Comparison of ENCODE assay signal across 8 cellular contexts in the genomic region with DNA sequence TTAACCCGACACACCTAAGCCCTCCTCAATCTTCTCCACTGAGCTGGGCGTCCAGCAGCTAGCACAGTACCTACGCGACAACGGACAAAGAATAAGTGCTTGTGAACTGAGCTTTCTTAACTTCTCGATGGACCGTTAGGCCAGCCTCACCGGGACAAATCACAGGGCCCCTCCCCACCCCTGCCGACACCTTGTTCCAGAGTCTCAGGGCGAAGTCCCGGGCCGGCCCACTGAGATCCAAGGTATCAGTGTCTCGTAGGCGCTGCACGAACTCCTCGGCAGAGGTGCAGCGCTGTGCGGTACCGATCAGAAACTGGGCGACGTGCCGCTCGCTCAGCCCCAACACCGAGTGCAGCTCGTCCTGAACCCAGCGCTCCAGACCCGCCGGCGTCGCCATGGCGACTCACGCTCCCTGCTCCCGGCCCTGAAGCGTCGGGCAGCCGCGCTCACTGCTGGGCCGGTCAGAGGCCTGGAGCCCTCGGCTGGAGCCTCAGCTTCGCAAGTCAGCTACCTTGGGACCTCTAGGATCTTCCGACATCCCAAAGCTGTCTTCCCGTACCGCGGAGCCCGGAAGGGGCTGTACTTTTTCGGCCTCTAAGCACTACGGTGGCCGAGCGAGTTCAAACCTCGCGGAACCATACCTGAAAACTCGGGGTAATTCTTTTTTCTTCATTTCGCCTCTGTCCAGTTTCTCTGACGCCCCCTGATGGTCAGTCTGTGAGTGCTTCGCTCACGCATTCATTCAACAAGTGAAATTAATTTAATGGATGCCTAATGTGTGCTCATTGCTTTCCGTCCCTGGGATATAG. TPM values are rescaled to one million over a fixed set of nuclear protein-coding genes. Genes with fewer than 3 reads are reported as not detected.
DNase-seq lines count a peak whose midpoint lies in the region; ATAC-seq and TF ChIP-seq lines count a peak whose summit lies in the region.

A gene (minus strand): TSS at position 562 of the 809 bp plus-strand sequence. CDS start 165 bp downstream, at position 397.

- H2BK12ac ChIP-seq in trophoblast cell (ENCODE audit: low read length), result peak within 1 kb of the TSS; percentile 16

- H2BK120ac ChIP-seq in trophoblast cell (ENCODE audit: insufficient read depth, low read length, poor library complexity), result peak within 1 kb of the TSS; percentile 4

- no peak within 1 kb of the TSS for H3K23ac ChIP-seq in trophoblast cell (ENCODE audit: low read length)

- TF ChIP-seq EP300 in transverse colon (IDR thresholded peaks at IDR 0.05; ENCODE audit: low read depth), result no peak

- H3K4me1 ChIP-seq in adipocyte (ENCODE audit: control insufficient read depth, insufficient read depth, low read length) (peaks cover 17% of the 10 kb centered on the region), trophoblast cell (ENCODE audit: control insufficient read depth in 1 of 2, insufficient read depth in 2 of 2, low read length in 2 of 2) (no peaks in the 10 kb centered on the region), transverse colon (peaks cover 6 to 21% (median 16%) of the 10 kb centered on the region in 4 donors)

- intact Hi-C loops in cardiac septum (cut with DNase I), result loop anchor here (5.0 kb wide), 1 partner anchor 45 kb away; a partner anchor contains a TSS
- intact Hi-C loops in transverse colon (cut with DNase I; ENCODE audit: low total_unique reads), result loop anchor here (10.0 kb wide), 1 partner anchor 212 kb away; a partner anchor contains a TSS

- peak within 1 kb of the TSS; percentile 99 for H3K4me3 ChIP-seq in adipocyte (ENCODE audit: low read length)
- H3K4me3 ChIP-seq in trophoblast cell (ENCODE audit: low read depth, low read length), result peak within 1 kb of the TSS; percentile 100
- peak within 1 kb of the TSS; percentile 86 to 98 (median 92) for H3K4me3 ChIP-seq in transverse colon

- peak within 1 kb of the TSS; percentile 28 for H4K91ac ChIP-seq in trophoblast cell (ENCODE audit: low read depth, low read length)

- H3K9me3 ChIP-seq in adipocyte (ENCODE audit: control insufficient read depth, low read length), result no peaks in the 10 kb centered on the region
- H3K9me3 ChIP-seq in trophoblast cell (ENCODE audit: insufficient read depth, low read depth, low read length), result peaks cover 2% of the 10 kb centered on the region
- no peaks in the 10 kb centered on the region for H3K9me3 ChIP-seq in transverse colon

- H3K18ac ChIP-seq in trophoblast cell (ENCODE audit: low read length), result peak within 1 kb of the TSS; percentile 24

- peak within 1 kb of the TSS; percentile 97 for H3K9ac ChIP-seq in adipocyte (ENCODE audit: low read length)
- peak within 1 kb of the TSS; percentile 100 for H3K9ac ChIP-seq in trophoblast cell (ENCODE audit: low read length)

- peak within 1 kb of the TSS; percentile 64 for H4K8ac ChIP-seq in trophoblast cell (ENCODE audit: low read depth, low read length)

- peak within 1 kb of the TSS; percentile 36 for H4K12ac ChIP-seq in trophoblast cell (ENCODE audit: low read depth, low read length)

- H3K4ac ChIP-seq in trophoblast cell (ENCODE audit: low read depth, low read length), result peak within 1 kb of the TSS; percentile 14

- H3K14ac ChIP-seq in trophoblast cell (ENCODE audit: low read length), result peak within 1 kb of the TSS; percentile 23

- peaks cover 5% of the 10 kb centered on the region for H3K79me1 ChIP-seq in trophoblast cell (ENCODE audit: low read length)

- peak; percentile 65 for TF ChIP-seq POLR2A in transverse colon (IDR thresholded peaks at IDR 0.05)

- peak within 1 kb of the TSS; percentile 41 for H2AFZ ChIP-seq in trophoblast cell (ENCODE audit: insufficient read depth, low read length, poor library complexity)

- DNase-seq in GM10248 (ENCODE audit: extremely low spot score) (peak; percentile 92), NCI-H1417 (lab: John Stamatoyannopoulos, UW) (peak; percentile 89 to 97 (median 94)), T follicular helper cell (ENCODE audit: low read depth) (peak; percentile 82), adipocyte (ENCODE audit: low read depth) (peak; percentile 99), cardiac septum (ENCODE audit: low spot score) (peak; percentile 98), trophoblast cell (peak; percentile 95 to 100), transverse colon (peak; percentile 97)

- H2AK5ac ChIP-seq in trophoblast cell (ENCODE audit: low read length), result peak within 1 kb of the TSS; percentile 75

- H3K4me2 ChIP-seq in trophoblast cell (ENCODE audit: low read length), result peak within 1 kb of the TSS; percentile 96

- POLR2A ChIA-PET in GM10248 (lab: Yijun Ruan, JAX), result interaction anchor here (0.7 to 1.5 kb wide), 4 partner anchors 44 to 59 kb away, joined by 3 to 4 read pairs (median 3); a partner anchor contains a TSS

- peak; percentile 66 for ATAC-seq in HG02610 (IDR thresholded peaks at IDR 0.05; ENCODE audit: unreplicated experiment)

- no peak within 1 kb of the TSS for H2BK5ac ChIP-seq in trophoblast cell (ENCODE audit: low read depth, low read length, poor library complexity)

- peak within 1 kb of the TSS; percentile 31 for H3K27ac ChIP-seq in trophoblast cell (ENCODE audit: low read depth, low read length)
- peak within 1 kb of the TSS; percentile 84 to 93 (median 90) for H3K27ac ChIP-seq in transverse colon

- no CpG with 5 or more reads among the region's 57 CpGs for WGBS in trophoblast cell (ENCODE audit: extremely low coverage, insufficient coverage, insufficient read length)
- WGBS in transverse colon (ENCODE audit: low coverage in 1 of 2), 2 donors, result 0 to 1% methylated on average over 10 to 42 of the region's 57 CpGs

- H3K27me3 ChIP-seq in adipocyte (replicated peaks; ENCODE audit: control insufficient read depth, insufficient read depth, low read length) (no peaks in the 10 kb centered on the region), trophoblast cell (ENCODE audit: insufficient read depth, low read length) (no peaks in the 10 kb centered on the region), transverse colon (no peaks in the 10 kb centered on the region)

- H3K36me3 ChIP-seq in adipocyte (ENCODE audit: control insufficient read depth, insufficient read depth, low read length, severe bottlenecking), result peaks cover 38% of the 10 kb centered on the region
- peaks cover 24 to 36% of the 10 kb centered on the region in 2 experiments for H3K36me3 ChIP-seq in trophoblast cell (ENCODE audit: control insufficient read depth in 1 of 2, insufficient read depth in 2 of 2, low read length in 2 of 2)
- peaks cover 0 to 25% (median 8%) of the 10 kb centered on the region in 4 donors for H3K36me3 ChIP-seq in transverse colon

- TF ChIP-seq CTCF in GM10248 (IDR thresholded peaks at IDR 0.05; ENCODE audit: control extremely low read depth, extremely low read depth, low read depth, missing control alignments) (peak; percentile 91), transverse colon (IDR thresholded peaks at IDR 0.05) (peak; percentile 79 to 94 (median 88))

- in situ Hi-C loops in transverse colon (cut with MboI; ENCODE audit: low pct_ligation_motif_present in 1 of 4, low pct_unique_long_range_greater_than_20kb in 1 of 4, low sequenced_read_pairs in 3 of 4), result loop anchor here in 1 of 4 donors (10.0 kb wide), 1 partner anchor 48 kb away; a partner anchor contains a TSS

- CTCF ChIA-PET in GM10248 (lab: Yijun Ruan, JAX), result interaction anchor here (0.6 to 18.8 kb wide), 37 partner anchors 9 to 363 kb away, joined by 3 to 776 read pairs (median 5); a partner anchor contains a TSS

- peaks cover 7% of the 10 kb centered on the region for H3K79me2 ChIP-seq in trophoblast cell (ENCODE audit: control insufficient read depth, insufficient read depth, low read length, poor library complexity)

RNA-seq across cellular contexts. Expression of the gene that starts here (rescaled TPM):
- 21.6 TPM for total RNA-seq in cardiac septum
- 20.6 and 21.0 TPM in 2 replicates for polyA plus RNA-seq in trophoblast cell (2013)
- total RNA-seq in transverse colon, result 100 to 1,000 TPM in 1 of 4 donors, 10 to 100 TPM in 3; 37.8 to 144 (median 41.3) TPM

Comparison
In these comparisons a context has a peak if more than half of its experiments do, and no peak if none do; other contexts are left out.
1. Peak in every context shown above with its lines: DNase-seq, ATAC-seq, H3K4me3 ChIP-seq and H3K27ac ChIP-seq.